Comparison of ENCODE assay signal across 1 cellular context in the genomic region with DNA sequence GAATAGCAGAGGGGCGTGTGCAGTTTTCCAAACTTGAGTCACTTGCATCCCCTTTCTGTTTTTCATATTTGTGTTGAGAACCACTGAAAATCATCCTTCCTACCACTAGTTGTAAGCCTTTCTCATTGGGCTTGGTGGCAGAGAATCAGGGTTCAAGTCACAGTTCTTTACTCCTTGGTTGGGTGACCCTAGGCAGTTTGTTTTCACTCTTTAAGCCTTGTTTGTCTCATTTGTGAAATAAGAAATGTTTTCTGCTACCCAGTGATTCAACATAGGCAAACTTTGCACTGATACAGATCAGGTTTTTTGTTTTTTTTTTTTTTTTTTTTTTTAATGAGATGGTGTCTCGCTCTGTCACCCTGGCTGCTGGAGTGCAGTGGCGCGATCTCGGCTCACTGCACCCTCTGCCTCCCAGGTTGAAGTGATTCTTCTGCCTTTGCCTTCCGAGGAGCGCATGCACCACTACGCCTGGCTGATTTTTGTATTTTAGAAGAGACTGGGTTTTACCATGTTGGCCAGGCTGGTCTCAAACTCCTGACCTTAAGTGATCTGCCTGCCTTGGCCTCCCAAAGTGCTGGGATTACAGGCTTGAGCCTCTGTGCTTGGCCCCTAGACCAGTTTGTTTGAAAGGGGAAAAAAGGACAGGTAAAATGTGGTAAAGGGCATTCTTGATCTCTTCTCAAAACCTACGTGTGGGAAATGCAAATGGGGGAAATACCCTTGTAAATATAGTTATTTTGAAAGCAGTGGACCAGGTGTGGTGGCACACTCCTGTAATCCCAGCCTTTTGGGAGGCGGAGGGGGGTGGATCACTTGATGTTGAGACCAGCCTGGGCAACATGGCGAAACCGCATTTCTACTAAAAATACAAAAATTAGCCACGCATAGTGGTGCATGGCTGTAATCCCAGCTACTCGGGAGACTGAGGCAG.
TF ChIP-seq lines count a peak whose summit lies in the region.

No MANE protein-coding gene starts in this region.

TF ChIP-seq in H1, 55 proteins besides CTCF, POLR2A, EP300 and RAD21:
- TF ChIP-seq TCF12 (IDR thresholded peaks at IDR 0.05; ENCODE audit: low read depth, low read length) (no peak), CHD2 (IDR thresholded peaks at IDR 0.05; ENCODE audit: low read length) (no peak), CHD1 (IDR thresholded peaks at IDR 0.05; ENCODE audit: low read depth, low read length) (no peak), EGR1 (IDR thresholded peaks at IDR 0.05; ENCODE audit: borderline replicate concordance, low read depth, low read length) (no peak), TEAD4 (IDR thresholded peaks at IDR 0.05; ENCODE audit: low read depth, low read length) (no peak), CEBPB (IDR thresholded peaks at IDR 0.05; ENCODE audit: low read depth, low read length) (no peak), TBP (IDR thresholded peaks at IDR 0.05; ENCODE audit: low read depth, low read length) (no peak)
